In genomic region chr2:155997538-155997937, GRCh38 we compare ENCODE assay signal across 14 cellular contexts.
DNase-seq lines count a peak whose midpoint lies in the region; ATAC-seq and TF ChIP-seq lines count a peak whose summit lies in the region.
"Had no signal": no experiment of that assay in that cellular context is flagged by ENCODE, and none has a peak within 500 bp of the region (broad histone marks: within the 10 kb centered on the region; RNA-seq: fewer than 3 reads in every experiment).

No MANE protein-coding gene starts in this region.

- H3K4me1 ChIP-seq in PC-3 (ENCODE audit: insufficient read depth, low read length): no peaks in the 10 kb centered on the region
- H3K4me1 ChIP-seq in mammary epithelial cell (ENCODE audit: insufficient read depth, low read length): no peaks in the 10 kb centered on the region
- peaks cover 3% of the 10 kb centered on the region for H3K4me1 ChIP-seq in foreskin keratinocyte
- H3K4me1 ChIP-seq in effector memory CD4-positive, alpha-beta T cell (ENCODE audit: control insufficient read depth, insufficient read depth, low read length, poor library complexity, severe bottlenecking): no peaks in the 10 kb centered on the region

- no peaks in the 10 kb centered on the region for H3F3A ChIP-seq in PC-3 (ENCODE audit: low read length, unreplicated experiment)

- POLR2A ChIA-PET in PC-3 (lab: Charles Lee; ENCODE audit: unreplicated experiment): no interaction called here

- H3K4me2 ChIP-seq in PC-3 (ENCODE audit: low read length) (no peak overlapping the region), mammary epithelial cell (ENCODE audit: insufficient read depth, low read depth, low read length) (no peak overlapping the region)

- H3K27me3 ChIP-seq in PC-3 (ENCODE audit: low read length) (no peaks in the 10 kb centered on the region), mammary epithelial cell (ENCODE audit: insufficient read depth, low read length) (no peaks in the 10 kb centered on the region), foreskin keratinocyte (no peaks in the 10 kb centered on the region)
- H3K27me3 ChIP-seq in effector memory CD4-positive, alpha-beta T cell (replicated peaks; ENCODE audit: control insufficient read depth, insufficient read depth, low read length, poor library complexity, severe bottlenecking): no peaks in the 10 kb centered on the region

- ATAC-seq in PC-3 (peak; percentile 35), foreskin keratinocyte (peak; percentile 98), GM18873 (IDR thresholded peaks at IDR 0.05; ENCODE audit: low FRiP score, unreplicated experiment) (no peak)

- intact Hi-C loops in PC-3 (cut with micrococcal nuclease): no loop called here
- intact Hi-C loops in mammary epithelial cell (cut with micrococcal nuclease): no loop called here

- no peaks in the 10 kb centered on the region for H3K79me2 ChIP-seq in PC-3 (ENCODE audit: low read length)
- no peaks in the 10 kb centered on the region for H3K79me2 ChIP-seq in mammary epithelial cell (ENCODE audit: insufficient read depth, low read length)

- H2AFZ ChIP-seq in PC-3 (ENCODE audit: low read length) (no peak overlapping the region), mammary epithelial cell (ENCODE audit: low read depth, low read length) (no peak overlapping the region)

- DNase-seq in PC-3 (peak; percentile 49), mammary epithelial cell (peak; percentile 65), foreskin keratinocyte (peak; percentile 72 to 91), nucleus accumbens (lab: John Stamatoyannopoulos, UW) (no peak), midbrain (lab: John Stamatoyannopoulos, UW) (no peak)
- DNase-seq in effector memory CD4-positive, alpha-beta T cell: no peak
- DNase-seq: C1 segment of cervical spinal cord; CD4-positive, alpha-beta T cell; COR-L47; DND-41; GDM1; GOT3; H9 had no signal

- no peaks in the 10 kb centered on the region for H4K20me1 ChIP-seq in PC-3 (ENCODE audit: low read length)
- no peaks in the 10 kb centered on the region for H4K20me1 ChIP-seq in mammary epithelial cell (ENCODE audit: insufficient read depth, low read length)

- H3K4me3 ChIP-seq in PC-3 (ENCODE audit: low read length) (no peak overlapping the region), mammary epithelial cell (replicated peaks in 1 of 3; ENCODE audit: insufficient read depth in 1 of 3, low read depth in 2 of 3, low read length in 3 of 3) (no peak overlapping the region)
- no peak overlapping the region for H3K4me3 ChIP-seq in effector memory CD4-positive, alpha-beta T cell (ENCODE audit: insufficient read depth, low read depth, low read length, poor library complexity, severe bottlenecking)

- in situ Hi-C loops in mammary epithelial cell (cut with MboI; ENCODE audit: low sequenced_read_pairs in 2 of 2): no loop called here

- no peak for TF ChIP-seq CTCF in PC-3 (conservative IDR thresholded peaks at IDR 0.05; ENCODE audit: low read depth, low read length)
- TF ChIP-seq CTCF in mammary epithelial cell (conservative IDR thresholded peaks at IDR 0.05 in 1 of 2, IDR thresholded peaks at IDR 0.05 in 1 of 2; ENCODE audit: extremely low read depth in 1 of 2, insufficient read depth in 1 of 2, low read depth in 1 of 2, low read length in 2 of 2): no peak
- no peak for TF ChIP-seq CTCF in foreskin keratinocyte (conservative IDR thresholded peaks at IDR 0.05)

- H3K27ac ChIP-seq in PC-3 (ENCODE audit: low read length) (no peak overlapping the region), mammary epithelial cell (ENCODE audit: insufficient read depth, low read depth, low read length) (no peak overlapping the region), foreskin keratinocyte (no peak overlapping the region)
- no peak overlapping the region for H3K27ac ChIP-seq in effector memory CD4-positive, alpha-beta T cell (ENCODE audit: insufficient read depth, low read length, poor library complexity, severe bottlenecking)

- H3K9ac ChIP-seq in PC-3 (ENCODE audit: low read length) (no peak overlapping the region), mammary epithelial cell (ENCODE audit: insufficient read depth, low read length) (no peak overlapping the region)

- H3K9me2 ChIP-seq in PC-3 (replicated peaks; ENCODE audit: low read length): no peaks in the 10 kb centered on the region

- CTCF ChIA-PET in PC-3 (lab: Charles Lee) (no interaction called here), mammary epithelial cell (lab: Charles Lee; ENCODE audit: low non-redundant PET) (no interaction called here)

- H3K36me3 ChIP-seq in PC-3 (ENCODE audit: low read depth, low read length) (no peaks in the 10 kb centered on the region), mammary epithelial cell (ENCODE audit: insufficient read depth, low read length) (no peaks in the 10 kb centered on the region)
- H3K36me3 ChIP-seq in effector memory CD4-positive, alpha-beta T cell (ENCODE audit: control insufficient read depth, insufficient read depth, low read length): no peaks in the 10 kb centered on the region

- WGBS in mammary epithelial cell (ENCODE audit: low coverage, missing lambda C conversion rate): 63% methylated on average over 2 of the region's 2 CpGs

- H3K9me3 ChIP-seq in PC-3 (ENCODE audit: low read length): no peaks in the 10 kb centered on the region
- H3K9me3 ChIP-seq in mammary epithelial cell (replicated peaks; ENCODE audit: insufficient read depth, low read length): no peaks in the 10 kb centered on the region
- H3K9me3 ChIP-seq in effector memory CD4-positive, alpha-beta T cell (ENCODE audit: control insufficient read depth, low read length): no peaks in the 10 kb centered on the region

- dilution Hi-C loops in mammary epithelial cell (cut with HindIII; ENCODE audit: low sequenced_read_pairs): no loop called here

- BruUV-seq in PC-3 (replicated peaks; lab: Mats Ljungman, UMichigan): no TSS peak
- BruUV-seq in mammary epithelial cell (replicated peaks; lab: Mats Ljungman, UMichigan): no TSS peak

Comparison
In these comparisons a context has a peak if more than half of its experiments do, and no peak if none do; other contexts are left out.
1. DNase-seq: peak in PC-3 (single experiment), mammary epithelial cell (single experiment) and foreskin keratinocyte (2 of 2); none in nucleus accumbens (0 of 56), midbrain (single experiment) and effector memory CD4-positive, alpha-beta T cell (0 of 3).